1 cellular context compared by ENCODE assay signal in the genomic region with DNA sequence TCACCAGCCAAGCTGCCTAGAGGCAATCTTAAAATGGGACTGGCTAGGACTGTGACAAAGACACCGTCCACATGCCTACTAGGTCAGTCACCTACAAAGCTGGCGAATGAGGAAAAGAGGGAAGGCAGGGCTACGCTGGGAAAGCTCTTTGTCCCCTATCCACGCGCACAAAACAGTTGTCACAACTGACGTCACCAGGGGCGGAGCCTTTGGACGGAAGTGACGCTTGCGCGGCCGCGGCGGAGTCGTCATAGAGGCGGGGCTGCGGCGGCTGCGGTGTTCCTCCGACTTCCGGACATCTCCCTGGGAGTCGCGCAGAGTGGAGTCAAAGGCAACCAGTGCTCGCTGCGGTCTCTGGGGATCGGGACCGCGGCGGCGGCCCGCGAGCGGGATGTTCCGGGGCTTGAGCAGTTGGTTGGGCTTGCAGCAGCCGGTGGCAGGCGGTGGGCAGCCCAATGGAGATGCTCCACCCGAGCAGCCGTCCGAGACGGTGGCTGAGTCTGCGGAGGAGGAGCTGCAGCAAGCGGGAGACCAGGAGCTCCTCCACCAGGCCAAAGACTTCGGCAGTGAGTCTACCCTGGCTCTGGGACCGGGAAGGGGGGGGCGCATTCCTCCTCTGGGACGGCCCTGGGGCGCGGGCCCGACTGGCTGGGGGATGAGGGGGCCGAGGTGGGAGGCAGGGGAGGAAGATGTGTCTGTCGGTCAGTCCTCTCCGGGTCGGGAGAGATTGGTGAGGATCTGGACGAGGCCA.
TF ChIP-seq lines count a peak whose summit lies in the region.

TSS of gene SYAP1 (plus strand) at position 279 of the 751 bp plus-strand sequence. CDS start at position 392, 113 bp downstream.

TF ChIP-seq in liver, 16 proteins besides CTCF, POLR2A, EP300 and RAD21 (continued from another document):
- TF ChIP-seq ZBTB33 (IDR thresholded peaks at IDR 0.05) (peak; percentile 37), RXRA (IDR thresholded peaks at IDR 0.05) (peak; percentile 87 to 93)
